In the genomic region with DNA sequence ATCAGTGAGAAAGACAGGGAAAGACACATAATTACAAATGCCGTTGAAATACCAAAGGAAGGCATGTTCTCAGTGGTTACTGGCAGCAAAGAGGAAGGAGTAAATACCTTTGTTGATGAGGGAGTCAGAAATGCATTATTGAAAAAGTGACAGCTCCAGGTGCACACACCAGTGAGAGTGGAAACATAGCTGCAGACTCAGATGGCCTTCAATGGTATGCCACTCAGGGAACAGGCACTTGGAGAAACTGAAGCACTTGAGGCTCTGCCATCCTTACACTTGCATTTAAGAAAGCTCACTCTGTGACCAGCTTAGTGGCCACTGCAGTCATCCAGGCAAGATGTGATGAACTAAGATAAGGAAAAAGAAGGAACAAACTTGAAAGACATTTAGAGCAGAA, we compare ENCODE assay signal across 26 cellular contexts.
"Had no signal": no experiment of that assay in that cellular context is flagged by ENCODE, and none has a peak within 500 bp of the region (broad histone marks: within the 10 kb centered on the region; RNA-seq: fewer than 3 reads in every experiment).

No MANE protein-coding gene starts in this region.

- H3K4me1 ChIP-seq: neural progenitor cell, parathyroid adenoma, psoas muscle, right lobe of liver, sigmoid colon, spleen, stomach, thyroid gland, tibial nerve, upper lobe of left lung, vagina had no signal

- H3K36me3 ChIP-seq: neural progenitor cell, ovary, right lobe of liver, sigmoid colon, spleen, stomach, thoracic aorta, thyroid gland, tibial nerve, upper lobe of left lung, vagina had no signal

- H2AFZ ChIP-seq: neural progenitor cell, parathyroid adenoma had no signal

- H3K27ac ChIP-seq: neural progenitor cell, ovary, parathyroid adenoma, psoas muscle, right lobe of liver, sigmoid colon, spleen, stomach, thoracic aorta, thyroid gland, tibial nerve, upper lobe of left lung, vagina had no signal

- H3K9me3 ChIP-seq: ovary, psoas muscle, right lobe of liver, sigmoid colon, spleen, stomach, thoracic aorta, thyroid gland, tibial nerve, upper lobe of left lung, vagina had no signal

- H3K79me2 ChIP-seq: parathyroid adenoma had no signal

- H3K4me2 ChIP-seq: neural progenitor cell, smooth muscle cell had no signal

- H3K9ac ChIP-seq: neural progenitor cell, parathyroid adenoma had no signal

- H3K4me3 ChIP-seq: neural progenitor cell, ovary, psoas muscle, right lobe of liver, sigmoid colon, skin epidermis, smooth muscle cell, spleen, stomach, thoracic aorta, thyroid gland, tibial nerve, upper lobe of left lung, vagina had no signal

- H3K27me3 ChIP-seq: neural progenitor cell, ovary, right lobe of liver, sigmoid colon, stomach, thyroid gland, tibial nerve, upper lobe of left lung, vagina had no signal

- DNase-seq: natural killer cell; occipital lobe; ovary; posterior cingulate gyrus; psoas muscle; right cardiac atrium; right lobe of liver; sigmoid colon; spleen; stimulated activated CD4-positive, alpha-beta T cell treated with anti-CD3 and anti-CD28 coated beads, Interleukin-12 subunit alpha, Interleukin-12 subunit beta, amount 100 ng/mL, for 4 hours; stimulated activated CD4-positive, alpha-beta T cell treated with anti-CD3 and anti-CD28 coated beads, Interleukin-1b, Interleukin-23, amount 100 ng/mL, for 48 hours; stimulated activated CD4-positive, alpha-beta T cell treated with anti-CD3 and anti-CD28 coated beads, Interleukin-4, amount 100 ng/mL, for 1 hour; stimulated activated CD4-positive, alpha-beta T cell treated with anti-CD3 and anti-CD28 coated beads, Interleukin-4, amount 100 ng/mL, for 4 hours; stimulated activated CD8-positive, alpha-beta memory T cell treated with anti-CD3 and anti-CD28 coated beads, Interleukin-4, amount 100 ng/mL, for 48 hours; stimulated activated naive CD4-positive, alpha-beta T cell treated with Interleukin-2 at 50 U/mL for 16 hours; stomach; thyroid gland; upper lobe of left lung had no signal

- ATAC-seq: natural killer cell; psoas muscle; right lobe of liver; stimulated activated memory B cell treated with anti-CD40 and anti-IgM and Interleukin-4, amounts not matched to agents 10 μg/mL and 1 μg/mL and 100 μg/mL, for 72 hours had no signal
